Comparison of ENCODE assay signal across 12 cellular contexts in the genomic region with DNA sequence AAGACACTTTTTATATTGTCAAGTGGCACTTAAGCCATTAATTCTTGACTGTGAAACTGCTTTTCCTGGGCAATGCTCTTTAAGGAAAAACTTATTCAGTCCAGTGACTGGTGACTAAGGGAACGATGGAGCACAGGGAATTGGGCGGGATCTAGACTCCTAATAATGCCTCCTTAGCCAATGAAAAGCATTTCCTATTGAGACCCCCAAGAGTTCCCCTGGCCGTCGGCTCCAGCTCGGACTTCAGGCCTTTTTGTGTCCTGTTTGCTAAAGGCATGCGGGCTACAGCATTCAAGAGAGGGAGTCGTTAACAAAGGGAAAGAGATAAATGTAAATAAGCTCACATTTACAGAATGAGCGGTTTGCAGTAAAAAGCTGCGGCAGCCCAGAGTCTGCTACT. TPM values are rescaled to one million over a fixed set of nuclear protein-coding genes. Genes with fewer than 3 reads are reported as not detected.
DNase-seq lines count a peak whose midpoint lies in the region; TF ChIP-seq lines count a peak whose summit lies in the region.
"Had no signal": no experiment of that assay in that cellular context is flagged by ENCODE, and none has a peak within 500 bp of the region (broad histone marks: within the 10 kb centered on the region; RNA-seq: fewer than 3 reads in every experiment).

LPAR4 (plus strand) TSS at position 250 of the 400 bp plus-strand sequence. CDS start 7,150 bp downstream, outside the sequence.

- no peaks in the 10 kb centered on the region for H3K36me3 Mint-ChIP-seq in activated CD4-positive, alpha-beta memory T cell treated with anti-CD3 and anti-CD28 coated beads, Interleukin-2, amount 10 ng/mL, durations not matched to agents 7 days and 5 days (ENCODE audit: low read depth)
- H3K36me3 Mint-ChIP-seq: activated naive CD4-positive, alpha-beta T cell treated with anti-CD3 and anti-CD28 coated beads, Interleukin-2, amount 50 U/mL, for 24 hours; IgD-negative memory B cell had no signal

- POLR2A ChIA-PET in activated CD4-positive, alpha-beta memory T cell treated with anti-CD3 and anti-CD28 coated beads, Interleukin-2, amount 10 ng/mL, durations not matched to agents 7 days and 5 days (lab: Charles Lee): no interaction called here

- H3K4me1 Mint-ChIP-seq in activated CD4-positive, alpha-beta memory T cell treated with anti-CD3 and anti-CD28 coated beads, Interleukin-2, amount 10 ng/mL, durations not matched to agents 7 days and 5 days: no peaks in the 10 kb centered on the region
- H3K4me1 Mint-ChIP-seq: activated naive CD4-positive, alpha-beta T cell treated with anti-CD3 and anti-CD28 coated beads, Interleukin-2, amount 50 U/mL, for 24 hours had no signal

- H3K27me3 ChIP-seq in brain microvascular endothelial cell (replicated peaks): no peaks in the 10 kb centered on the region
- no peaks in the 10 kb centered on the region for H3K27me3 ChIP-seq in rectal smooth muscle tissue (ENCODE audit: control insufficient read depth, insufficient read depth, low read length)
- H3K27me3 ChIP-seq: thyroid gland had no signal

- peak within 1 kb of the TSS; percentile 60 for H3K9ac ChIP-seq in ES-I3 (ENCODE audit: low read depth, low read length)
- H3K9ac ChIP-seq in rectal smooth muscle tissue (ENCODE audit: low read length): no peak within 1 kb of the TSS

- H3K36me3 ChIP-seq in ES-I3 (ENCODE audit: insufficient read depth, low read length): no peaks in the 10 kb centered on the region
- H3K36me3 ChIP-seq in brain microvascular endothelial cell (replicated peaks): no peaks in the 10 kb centered on the region
- H3K36me3 ChIP-seq in rectal smooth muscle tissue (ENCODE audit: control insufficient read depth, insufficient read depth, low read length): no peaks in the 10 kb centered on the region
- H3K36me3 ChIP-seq: thyroid gland had no signal

- DNase-seq in brain microvascular endothelial cell (no peak), substantia nigra (lab: John Stamatoyannopoulos, UW) (no peak), HT-29 (ENCODE audit: low spot score) (no peak)
- no peak for DNase-seq in NK-92 treated with Interleukin-12 subunit alpha and Interleukin-12 subunit beta, amount 100 ng/mL, for 24 hours (lab: John Stamatoyannopoulos, UW)
- no peak for DNase-seq in activated CD4-positive, alpha-beta memory T cell treated with anti-CD3 and anti-CD28 coated beads, Interleukin-2, amount 10 ng/mL, durations not matched to agents 7 days and 5 days
- DNase-seq: NCI-H69, thyroid gland had no signal

- no peak within 1 kb of the TSS for H3K4me3 Mint-ChIP-seq in activated CD4-positive, alpha-beta memory T cell treated with anti-CD3 and anti-CD28 coated beads, Interleukin-2, amount 10 ng/mL, durations not matched to agents 7 days and 5 days
- H3K4me3 Mint-ChIP-seq: activated naive CD4-positive, alpha-beta T cell treated with anti-CD3 and anti-CD28 coated beads, Interleukin-2, amount 50 U/mL, for 24 hours had no signal

- H3K4me3 ChIP-seq in brain microvascular endothelial cell (ENCODE audit: low read depth, low read length): peak within 1 kb of the TSS; percentile 54
- peak within 1 kb of the TSS; percentile 15; the same call in 1 of the 2 replicates for H3K4me3 ChIP-seq in iPS-18c (ENCODE audit: insufficient read depth, low read depth, low read length)
- peak within 1 kb of the TSS; percentile 43 for H3K4me3 ChIP-seq in rectal smooth muscle tissue (ENCODE audit: low read length)
- H3K4me3 ChIP-seq: thyroid gland had no signal

- H3K27me3 Mint-ChIP-seq in activated CD4-positive, alpha-beta memory T cell treated with anti-CD3 and anti-CD28 coated beads, Interleukin-2, amount 10 ng/mL, durations not matched to agents 7 days and 5 days: no peaks in the 10 kb centered on the region
- H3K27me3 Mint-ChIP-seq: activated naive CD4-positive, alpha-beta T cell treated with anti-CD3 and anti-CD28 coated beads, Interleukin-2, amount 50 U/mL, for 24 hours had no signal

- CTCF ChIA-PET in activated CD4-positive, alpha-beta memory T cell treated with anti-CD3 and anti-CD28 coated beads, Interleukin-2, amount 10 ng/mL, durations not matched to agents 7 days and 5 days (lab: Charles Lee): no interaction called here

- no peak within 1 kb of the TSS for H3K27ac Mint-ChIP-seq in activated CD4-positive, alpha-beta memory T cell treated with anti-CD3 and anti-CD28 coated beads, Interleukin-2, amount 10 ng/mL, durations not matched to agents 7 days and 5 days
- H3K27ac Mint-ChIP-seq: activated naive CD4-positive, alpha-beta T cell treated with anti-CD3 and anti-CD28 coated beads, Interleukin-2, amount 50 U/mL, for 24 hours; IgD-negative memory B cell had no signal

- no peak for TF ChIP-seq CTCF in brain microvascular endothelial cell (IDR thresholded peaks at IDR 0.05; ENCODE audit: low read depth, low read length, missing control alignments)

- no peaks in the 10 kb centered on the region for H3K9me3 ChIP-seq in ES-I3 (ENCODE audit: control insufficient read depth, insufficient read depth, low read length)
- H3K9me3 ChIP-seq in iPS-18c (ENCODE audit: control insufficient read depth, insufficient read depth, low read length): no peaks in the 10 kb centered on the region
- H3K9me3 ChIP-seq: thyroid gland had no signal

- H3K4me1 ChIP-seq in ES-I3 (ENCODE audit: insufficient read depth, low read length) (peaks cover 16% of the 10 kb centered on the region), rectal smooth muscle tissue (ENCODE audit: control insufficient read depth, insufficient read depth, low read length) (no peaks in the 10 kb centered on the region)
- H3K4me1 ChIP-seq: thyroid gland had no signal

- in situ Hi-C loops in brain microvascular endothelial cell (cut with HindIII; ENCODE audit: low pct_ligation_motif_present, low sequenced_read_pairs): no loop called here

- no peak within 1 kb of the TSS for H3K27ac ChIP-seq in brain microvascular endothelial cell
- no peak within 1 kb of the TSS for H3K27ac ChIP-seq in rectal smooth muscle tissue (ENCODE audit: low read depth, low read length)
- H3K27ac ChIP-seq in substantia nigra (ENCODE audit: low read depth, low read length, poor library complexity, severe bottlenecking): no peak within 1 kb of the TSS
- H3K27ac ChIP-seq: thyroid gland had no signal

- no peaks in the 10 kb centered on the region for H3K9me3 Mint-ChIP-seq in activated CD4-positive, alpha-beta memory T cell treated with anti-CD3 and anti-CD28 coated beads, Interleukin-2, amount 10 ng/mL, durations not matched to agents 7 days and 5 days
- H3K9me3 Mint-ChIP-seq: activated naive CD4-positive, alpha-beta T cell treated with anti-CD3 and anti-CD28 coated beads, Interleukin-2, amount 50 U/mL, for 24 hours; IgD-negative memory B cell had no signal

RNA-seq across cellular contexts. Expression of gene LPAR4, which starts in this region (rescaled TPM):
- total RNA-seq in HT-29 (2014; rRNA removed; shearing (Covaris generic)): not detected in 2 replicates
- under 1 TPM in 1 of 2 experiments, not detected in 1; 0.08 TPM for total RNA-seq in activated CD4-positive, alpha-beta memory T cell treated with anti-CD3 and anti-CD28 coated beads, Interleukin-2, amount 10 ng/mL, durations not matched to agents 7 days and 5 days
